ENCODE assay signal across 23 cellular contexts in the genomic region with DNA sequence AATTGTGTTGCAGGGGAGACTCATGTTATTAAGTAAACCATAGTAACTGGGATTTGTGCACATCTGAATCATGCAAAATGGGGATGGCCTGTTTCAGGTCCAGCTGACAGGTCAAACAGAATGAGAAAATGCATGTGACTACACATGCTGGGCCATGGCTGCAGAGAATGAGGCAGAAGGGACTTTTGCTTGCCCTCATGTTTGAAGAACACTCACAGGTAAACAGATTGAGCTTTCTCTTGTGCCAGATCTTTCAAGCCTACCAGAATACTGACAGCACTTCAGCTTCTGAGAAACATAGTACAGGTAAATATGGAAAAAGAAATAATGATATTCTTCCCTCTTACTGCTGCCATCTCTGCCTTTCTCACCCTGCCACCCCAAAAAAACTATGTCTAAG.
"Had no signal": no experiment of that assay in that cellular context is flagged by ENCODE, and none has a peak within 500 bp of the region (broad histone marks: within the 10 kb centered on the region; RNA-seq: fewer than 3 reads in every experiment).

No MANE protein-coding gene starts in this region.

- H3K27ac ChIP-seq: epithelial cell of prostate, esophagus muscularis mucosa, gastroesophageal sphincter, parathyroid adenoma, prostate gland, sigmoid colon, skin epidermis, stomach, thoracic aorta, transverse colon had no signal

- ATAC-seq: gastroesophageal sphincter, left cardiac atrium, left ventricle myocardium superior had no signal

- H3K4me1 ChIP-seq: esophagus muscularis mucosa, parathyroid adenoma, prostate gland had no signal

- H3K9me3 Mint-ChIP-seq: nephron had no signal

- H3K36me3 ChIP-seq: esophagus muscularis mucosa, gastroesophageal sphincter, prostate gland, sigmoid colon, stomach, thoracic aorta, transverse colon had no signal

- H3K4me3 Mint-ChIP-seq: naive B cell, nephron had no signal

- H3K9me3 ChIP-seq: esophagus muscularis mucosa, gastroesophageal sphincter, prostate gland, sigmoid colon, stomach, thoracic aorta, transverse colon had no signal

- H3K27ac Mint-ChIP-seq: nephron had no signal

- H3K9ac ChIP-seq: parathyroid adenoma had no signal

- H3K27me3 ChIP-seq: esophagus muscularis mucosa, gastroesophageal sphincter, sigmoid colon, stomach, transverse colon had no signal

- H3K79me2 ChIP-seq: parathyroid adenoma had no signal

- H3K27me3 Mint-ChIP-seq: naive B cell had no signal

- H3K4me3 ChIP-seq: esophagus muscularis mucosa, gastroesophageal sphincter, lung, prostate gland, sigmoid colon, skin epidermis, stomach, thoracic aorta, transverse colon had no signal

- DNase-seq: effector memory CD4-positive, alpha-beta T cell; foreskin fibroblast; glutamatergic neuron; left cardiac atrium; left ventricle myocardium superior; mesendoderm; naive B cell; occipital lobe; retina; sigmoid colon; stimulated activated naive CD4-positive, alpha-beta T cell; stomach; substantia nigra; transverse colon had no signal
